ENCODE assay signal across 26 cellular contexts in genomic region chr2:179081954-179082353, GRCh38.
"Had no signal": no experiment of that assay in that cellular context is flagged by ENCODE, and none has a peak within 500 bp of the region (broad histone marks: within the 10 kb centered on the region; RNA-seq: fewer than 3 reads in every experiment).

No MANE protein-coding gene starts in this region.

- H3K27ac ChIP-seq: stomach, suprapubic skin, testis, thoracic aorta, thyroid gland, tibial artery, tibial nerve, transverse colon, upper lobe of left lung, upper lobe of right lung, uterus, vagina had no signal

- FAIRE-seq: urothelium cell line had no signal

- H3K9me3 ChIP-seq: suprapubic skin, testis, thoracic aorta, thyroid gland, transverse colon, upper lobe of right lung, uterus, vagina had no signal

- H3K27me3 ChIP-seq: stomach, suprapubic skin, testis, thyroid gland, tibial artery, tibial nerve, transverse colon, upper lobe of left lung, upper lobe of right lung, uterus, vagina had no signal

- H3K4me1 ChIP-seq: suprapubic skin, testis, thyroid gland, tibial artery, tibial nerve, transverse colon, upper lobe of left lung, upper lobe of right lung, uterus, vagina had no signal

- H3K4me3 ChIP-seq: stomach, suprapubic skin, testis, thoracic aorta, thyroid gland, tibial artery, tibial nerve, transverse colon, upper lobe of left lung, upper lobe of right lung, uterus, vagina had no signal

- DNase-seq: stimulated activated CD4-positive, alpha-beta T cell treated with anti-CD3 and anti-CD28 coated beads, Interleukin-2, amount 100 ng/mL, for 48 hours; stimulated activated CD4-positive, alpha-beta T cell treated with anti-CD3 and anti-CD28 coated beads, Interleukin-4, amount 100 ng/mL, for 1 hour; stimulated activated CD4-positive, alpha-beta T cell treated with anti-CD3 and anti-CD28 coated beads, Interleukin-4, amount 100 ng/mL, for 24 hours; stimulated activated CD4-positive, alpha-beta T cell treated with anti-CD3 and anti-CD28 coated beads, Interleukin-4, amount 100 ng/mL, for 4 hours; stimulated activated CD8-positive, alpha-beta memory T cell treated with anti-CD3 and anti-CD28 coated beads, Interleukin-4, amount 100 ng/mL, for 48 hours; stimulated activated naive B cell treated with anti-CD40 and anti-IgM and Interleukin-4, amounts not matched to agents 10 μg/mL and 1 μg/mL and 100 μg/mL, for 72 hours; stimulated activated naive CD4-positive, alpha-beta T cell; stimulated activated naive CD4-positive, alpha-beta T cell treated with Interleukin-2 at 50 U/mL for 16 hours; stimulated activated naive CD8-positive, alpha-beta T cell treated with anti-CD3 and anti-CD28 coated beads, Interleukin-15, amount 100 ng/mL, for 72 hours; stimulated activated naive CD8-positive, alpha-beta T cell treated with anti-CD3 and anti-CD28 coated beads, Interleukin-15, Interleukin-2, amounts not matched to agents 100 U/mL and 50 U/mL, for 24 hours; stomach; substantia nigra; testis; thyroid gland; tibial artery; transverse colon; trophoblast cell; upper lobe of left lung; upper lobe of right lung; uterus had no signal

- ATAC-seq: stimulated activated memory B cell treated with anti-CD40 and anti-IgM and Interleukin-4, amounts not matched to agents 10 μg/mL and 1 μg/mL and 100 μg/mL, for 72 hours; stimulated activated naive B cell treated with anti-CD40 and anti-IgM and Interleukin-4, amounts not matched to agents 10 μg/mL and 1 μg/mL and 100 μg/mL, for 72 hours; stimulated activated naive CD8-positive, alpha-beta T cell treated with anti-CD3 and anti-CD28 coated beads, Interleukin-15, amount 100 ng/mL, for 72 hours; stimulated activated naive CD8-positive, alpha-beta T cell treated with anti-CD3 and anti-CD28 coated beads, Interleukin-15, Interleukin-2, amounts not matched to agents 100 U/mL and 50 U/mL, for 24 hours; upper lobe of right lung had no signal

- H3K36me3 ChIP-seq: stomach, suprapubic skin, thoracic aorta, thyroid gland, tibial artery, tibial nerve, transverse colon, upper lobe of left lung, upper lobe of right lung, uterus, vagina had no signal
